ENCODE assay signal across 24 cellular contexts in genomic region chr20:58587467-58587866, GRCh38.
A peak's percentile ranks its signal among the peaks of the same experiment; 100 is the strongest.
DNase-seq lines count a peak whose midpoint lies in the region; ATAC-seq and TF ChIP-seq lines count a peak whose summit lies in the region.
"Had no signal": no experiment of that assay in that cellular context is flagged by ENCODE, and none has a peak within 500 bp of the region (broad histone marks: within the 10 kb centered on the region; RNA-seq: fewer than 3 reads in every experiment).

No MANE protein-coding gene starts in this region.

- peaks cover 0 to 43% (median 16%) of the 10 kb centered on the region in 7 donors for H3K27me3 ChIP-seq in heart right ventricle
- H3K27me3 ChIP-seq in spleen (replicated peaks in 1 of 7): peaks cover 0 to 41% (median 0%) of the 10 kb centered on the region in 7 donors
- H3K27me3 ChIP-seq: BE2C; BLaER1 treated with 17β-estradiol and CSF1 and Interleukin-3, amounts not matched to agents 10 nM and 100 nM had no signal

- H3K9me3 Mint-ChIP-seq in progenitor cell of endocrine pancreas (ENCODE audit: low read depth): no peaks in the 10 kb centered on the region
- H3K9me3 Mint-ChIP-seq in activated T-helper 17 cell treated with anti-CD3 and anti-CD28 coated beads, Interleukin-2, amount 50 U/mL, for 72 hours: peaks cover 5% of the 10 kb centered on the region
- H3K9me3 Mint-ChIP-seq in activated naive CD4-positive, alpha-beta T cell treated with anti-CD3 and anti-CD28 coated beads for 36 hours: peaks cover 3% of the 10 kb centered on the region
- H3K9me3 Mint-ChIP-seq: CD4-positive, alpha-beta T cell; GM23338; HFFc6 had no signal

- TF ChIP-seq POLR2A in spleen (IDR thresholded peaks at IDR 0.05): no peak

- peaks cover 29% of the 10 kb centered on the region for H3K27me3 Mint-ChIP-seq in progenitor cell of endocrine pancreas
- H3K27me3 Mint-ChIP-seq in activated T-helper 17 cell treated with anti-CD3 and anti-CD28 coated beads, Interleukin-2, amount 50 U/mL, for 72 hours: peaks cover 24% of the 10 kb centered on the region
- H3K27me3 Mint-ChIP-seq in activated naive CD4-positive, alpha-beta T cell treated with anti-CD3 and anti-CD28 coated beads for 36 hours (ENCODE audit: low read depth): peaks cover 7% of the 10 kb centered on the region

- peaks cover 5% of the 10 kb centered on the region for H3K4me1 Mint-ChIP-seq in progenitor cell of endocrine pancreas (ENCODE audit: low read depth)
- H3K4me1 Mint-ChIP-seq in activated T-helper 17 cell treated with anti-CD3 and anti-CD28 coated beads, Interleukin-2, amount 50 U/mL, for 72 hours: no peaks in the 10 kb centered on the region
- H3K4me1 Mint-ChIP-seq in activated naive CD4-positive, alpha-beta T cell treated with anti-CD3 and anti-CD28 coated beads for 36 hours (ENCODE audit: low read depth): no peaks in the 10 kb centered on the region
- H3K4me1 Mint-ChIP-seq: CD14-positive monocyte had no signal

- H3K36me3 ChIP-seq in heart right ventricle: no peaks in the 10 kb centered on the region
- H3K36me3 ChIP-seq in spleen: no peaks in the 10 kb centered on the region
- H3K36me3 ChIP-seq: BE2C; BLaER1 treated with 17β-estradiol and CSF1 and Interleukin-3, amounts not matched to agents 10 nM and 100 nM; HAP-1 had no signal

- CTCF ChIA-PET in activated naive CD4-positive, alpha-beta T cell treated with anti-CD3 and anti-CD28 coated beads for 36 hours (lab: Charles Lee): no interaction called here

- H3K4me3 ChIP-seq in heart right ventricle (no peak overlapping the region), spleen (no peak overlapping the region)
- H3K4me3 ChIP-seq: A549; BLaER1 treated with 17β-estradiol and CSF1 and Interleukin-3, amounts not matched to agents 10 nM and 100 nM; GM12878; GM23338; HAP-1 had no signal

- no peaks in the 10 kb centered on the region for H3K36me3 Mint-ChIP-seq in progenitor cell of endocrine pancreas (ENCODE audit: insufficient read depth)
- H3K36me3 Mint-ChIP-seq in activated T-helper 17 cell treated with anti-CD3 and anti-CD28 coated beads, Interleukin-2, amount 50 U/mL, for 72 hours (ENCODE audit: low read depth): no peaks in the 10 kb centered on the region
- no peaks in the 10 kb centered on the region for H3K36me3 Mint-ChIP-seq in activated naive CD4-positive, alpha-beta T cell treated with anti-CD3 and anti-CD28 coated beads for 36 hours (ENCODE audit: low read depth)
- H3K36me3 Mint-ChIP-seq: CD14-positive monocyte had no signal

- WGBS in heart right ventricle, 2 donors: 80 to 83% methylated on average over 9 of the region's 9 CpGs
- WGBS in spleen, 5 donors: 75 to 86% (median 80%) methylated on average over 9 of the region's 9 CpGs

- no peak for TF ChIP-seq CTCF in heart right ventricle (IDR thresholded peaks at IDR 0.05)
- no peak for TF ChIP-seq CTCF in progenitor cell of endocrine pancreas (IDR thresholded peaks at IDR 0.05; ENCODE audit: unreplicated experiment)
- no peak for TF ChIP-seq CTCF in spleen (IDR thresholded peaks at IDR 0.05 in 8 of 11, conservative IDR thresholded peaks at IDR 0.05 in 3 of 11)

- DNase-seq in Right ventricle myocardium inferior (ENCODE audit: missing footprints): peak; percentile 23
- no peak for DNase-seq in heart right ventricle
- DNase-seq in progenitor cell of endocrine pancreas (ENCODE audit: low spot score, unreplicated experiment): no peak
- peak; percentile 20 for DNase-seq in spleen
- DNase-seq in NCI-H1417 (lab: John Stamatoyannopoulos, UW): no peak
- no peak for DNase-seq in activated naive CD4-positive, alpha-beta T cell treated with anti-CD3 and anti-CD28 coated beads for 36 hours
- DNase-seq: 8988T; ACHN; AML-193; BE2C; CD4-positive, alpha-beta T cell; CD8-positive, alpha-beta memory T cell; DMS 273 treated with DMSO at 0.1 percent for 48 hours; DMS79; EL; GDM1; HFFc6 had no signal

- H3K27ac ChIP-seq in heart right ventricle (no peak overlapping the region), spleen (no peak overlapping the region)
- H3K27ac ChIP-seq: A549; BLaER1 treated with 17β-estradiol and CSF1 and Interleukin-3, amounts not matched to agents 10 nM and 100 nM had no signal

- H3K4me1 ChIP-seq in heart right ventricle: peaks cover 0 to 11% (median 0%) of the 10 kb centered on the region in 9 donors
- H3K4me1 ChIP-seq in spleen: no peaks in the 10 kb centered on the region
- H3K4me1 ChIP-seq: A549, BE2C, HAP-1 had no signal

- H3K9me3 ChIP-seq in heart right ventricle: no peaks in the 10 kb centered on the region
- H3K9me3 ChIP-seq in spleen: peaks cover 0 to 7% (median 0%) of the 10 kb centered on the region in 8 donors
- H3K9me3 ChIP-seq: A549, BE2C, HAP-1 had no signal

- ATAC-seq in Right ventricle myocardium inferior: no peak
- no peak for ATAC-seq in heart right ventricle
- no peak for ATAC-seq in activated T-helper 17 cell treated with anti-CD3 and anti-CD28 coated beads, Interleukin-2, amount 50 U/mL, for 72 hours (replicated peaks)
- ATAC-seq: A549, GM12878, GM23338 had no signal

- intact Hi-C loops in Right ventricle myocardium inferior (cut with DNase I): no loop called here
- intact Hi-C loops in heart right ventricle (cut with DNase I): no loop called here
- intact Hi-C loops in spleen (cut with DNase I; ENCODE audit: low total_unique reads): no loop called here
- intact Hi-C loops in activated naive CD4-positive, alpha-beta T cell treated with anti-CD3 and anti-CD28 coated beads for 36 hours (cut with micrococcal nuclease): no loop called here

- H3K4me3 Mint-ChIP-seq in progenitor cell of endocrine pancreas (ENCODE audit: low read depth): no peak overlapping the region
- no peak overlapping the region for H3K4me3 Mint-ChIP-seq in activated T-helper 17 cell treated with anti-CD3 and anti-CD28 coated beads, Interleukin-2, amount 50 U/mL, for 72 hours
- no peak overlapping the region for H3K4me3 Mint-ChIP-seq in activated naive CD4-positive, alpha-beta T cell treated with anti-CD3 and anti-CD28 coated beads for 36 hours
- H3K4me3 Mint-ChIP-seq: CD14-positive monocyte; CD4-positive, alpha-beta T cell; CD8-positive, alpha-beta memory T cell; GM23338; HFFc6 had no signal

- peak overlapping the region; percentile 2 for H3K27ac Mint-ChIP-seq in progenitor cell of endocrine pancreas
- H3K27ac Mint-ChIP-seq in activated T-helper 17 cell treated with anti-CD3 and anti-CD28 coated beads, Interleukin-2, amount 50 U/mL, for 72 hours: no peak overlapping the region
- no peak overlapping the region for H3K27ac Mint-ChIP-seq in activated naive CD4-positive, alpha-beta T cell treated with anti-CD3 and anti-CD28 coated beads for 36 hours
- H3K27ac Mint-ChIP-seq: CD14-positive monocyte; CD4-positive, alpha-beta T cell; GM23338; HFFc6 had no signal

Comparison
In these comparisons a context has a peak if more than half of its experiments do, and no peak if none do; other contexts are left out.
1. DNase-seq: peak in Right ventricle myocardium inferior (single experiment) and spleen (single experiment); none in heart right ventricle (0 of 2), progenitor cell of endocrine pancreas (single experiment), NCI-H1417 (0 of 3) and activated naive CD4-positive, alpha-beta T cell treated with anti-CD3 and anti-CD28 coated beads for 36 hours (single experiment).